In the genomic region with DNA sequence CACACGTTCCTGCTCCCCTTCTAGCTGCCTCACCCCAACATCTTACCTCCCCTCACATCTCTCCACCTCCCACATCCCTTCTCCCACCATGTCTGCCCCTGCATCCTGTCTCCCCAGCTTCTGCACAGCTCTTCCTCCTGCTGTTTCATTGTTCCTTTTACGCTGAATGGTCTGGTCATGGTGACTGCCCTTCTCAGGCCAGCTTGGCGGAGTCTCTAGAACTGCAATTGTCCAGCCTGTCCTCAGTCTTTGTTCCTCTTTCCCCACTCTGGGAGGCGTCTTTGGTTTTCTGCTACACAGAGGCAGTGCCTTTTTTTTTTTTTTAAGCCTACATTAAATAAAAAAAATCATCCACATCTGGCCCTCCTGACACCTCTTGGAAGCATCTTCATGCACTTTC, we compare ENCODE assay signal across 13 cellular contexts. TPM values are rescaled to one million over a fixed set of nuclear protein-coding genes. Genes with fewer than 3 reads are reported as not detected.
DNase-seq lines count a peak whose midpoint lies in the region; ATAC-seq and TF ChIP-seq lines count a peak whose summit lies in the region.
"Had no signal": no experiment of that assay in that cellular context is flagged by ENCODE, and none has a peak within 500 bp of the region (broad histone marks: within the 10 kb centered on the region; RNA-seq: fewer than 3 reads in every experiment).

No MANE protein-coding gene starts in this region.

- ATAC-seq in GM18505 (IDR thresholded peaks at IDR 0.05; ENCODE audit: unreplicated experiment) = peak; percentile 45
- no peak for ATAC-seq in activated B cell treated with CpG ODN at 0.5 μM for 24 hours (ENCODE audit: low read depth)
- peak in 1 of 2 donors; percentile 33 for ATAC-seq in naive B cell (ENCODE audit: low read depth in 2 of 2)
- no peak for ATAC-seq in HG03521 (IDR thresholded peaks at IDR 0.05; ENCODE audit: unreplicated experiment)
- ATAC-seq in HG03025 (IDR thresholded peaks at IDR 0.05; ENCODE audit: low FRiP score, unreplicated experiment) = no peak

- H3K4me2 ChIP-seq in BLaER1 treated with 17β-estradiol and CSF1 and Interleukin-3, amounts not matched to agents 10 nM and 100 nM = peak overlapping the region in 7 of 11 experiments; percentile 3 to 54 (median 17); a peak in 5 of 22 replicates

- intact Hi-C loops in activated B cell treated with CpG ODN at 0.5 μM for 24 hours (cut with micrococcal nuclease) = no loop called here
- intact Hi-C loops in ovary (cut with DNase I) = no loop called here

- H3K4me1 ChIP-seq in BLaER1 treated with 17β-estradiol and CSF1 and Interleukin-3, amounts not matched to agents 10 nM and 100 nM = peaks cover 27 to 52% (median 41%) of the 10 kb centered on the region in 10 experiments; a peak in 19 of 20 replicates
- H3K4me1 ChIP-seq in ovary (ENCODE audit: insufficient read depth) = no peaks in the 10 kb centered on the region

- peaks cover 0 to 28% (median 12%) of the 10 kb centered on the region in 11 experiments; a peak in 15 of 22 replicates for H3K36me3 ChIP-seq in BLaER1 treated with 17β-estradiol and CSF1 and Interleukin-3, amounts not matched to agents 10 nM and 100 nM
- H3K36me3 ChIP-seq in ovary = no peaks in the 10 kb centered on the region

- H3K4me3 Mint-ChIP-seq in activated B cell treated with CpG ODN at 0.5 μM for 24 hours (no peak overlapping the region), naive B cell (peak overlapping the region in 1 of 8 donors; percentile 37)

- H3K9me3 Mint-ChIP-seq in activated B cell treated with CpG ODN at 0.5 μM for 24 hours = no peaks in the 10 kb centered on the region
- H3K9me3 Mint-ChIP-seq in naive B cell = peaks cover 0 to 9% (median 3%) of the 10 kb centered on the region in 7 donors

- DNase-seq in activated B cell treated with CpG ODN at 0.5 μM for 24 hours (no peak), naive B cell (no peak), ovary (no peak), GM13977 (ENCODE audit: low spot score) (no peak)
- DNase-seq: GF-D8, KBM-7, NCI-H187, NCI-H748 treated with DMSO at 0.1 percent for 48 hours had no signal

- no peak overlapping the region for H3K27ac ChIP-seq in BLaER1 treated with 17β-estradiol and CSF1 and Interleukin-3, amounts not matched to agents 10 nM and 100 nM
- H3K27ac ChIP-seq in ovary = no peak overlapping the region
- H3K27ac ChIP-seq: C4-2B had no signal

- H3K9ac ChIP-seq in BLaER1 treated with 17β-estradiol and CSF1 and Interleukin-3, amounts not matched to agents 10 nM and 100 nM = no peak overlapping the region; a peak in 1 of 22 replicates

- peaks cover 18% of the 10 kb centered on the region for H3K4me1 Mint-ChIP-seq in activated B cell treated with CpG ODN at 0.5 μM for 24 hours
- peaks cover 24 to 30% (median 29%) of the 10 kb centered on the region in 3 donors for H3K4me1 Mint-ChIP-seq in naive B cell

- no peak for TF ChIP-seq EP300 in ovary (IDR thresholded peaks at IDR 0.05)

- POLR2A ChIA-PET in activated B cell treated with CpG ODN at 0.5 μM for 24 hours (lab: Charles Lee) = no interaction called here

- H3K9me3 ChIP-seq in BLaER1 treated with 17β-estradiol and CSF1 and Interleukin-3, amounts not matched to agents 10 nM and 100 nM (replicated peaks in 1 of 11) = peaks cover 0 to 17% (median 15%) of the 10 kb centered on the region in 11 experiments; a peak in 17 of 22 replicates
- H3K9me3 ChIP-seq in ovary = no peaks in the 10 kb centered on the region

- H3K4me3 ChIP-seq in BLaER1 treated with 17β-estradiol and CSF1 and Interleukin-3, amounts not matched to agents 10 nM and 100 nM = no peak overlapping the region
- H3K4me3 ChIP-seq in ovary = no peak overlapping the region

- TF ChIP-seq POLR2A in GM18505 (IDR thresholded peaks at IDR 0.05; ENCODE audit: borderline replicate concordance, extremely low read depth, insufficient read depth, insufficient read length) = no peak
- TF ChIP-seq POLR2A in ovary (IDR thresholded peaks at IDR 0.05) = no peak

- H3K27me3 Mint-ChIP-seq in activated B cell treated with CpG ODN at 0.5 μM for 24 hours = no peaks in the 10 kb centered on the region
- no peaks in the 10 kb centered on the region for H3K27me3 Mint-ChIP-seq in naive B cell

- H4K20me1 ChIP-seq in BLaER1 treated with 17β-estradiol and CSF1 and Interleukin-3, amounts not matched to agents 10 nM and 100 nM = peaks cover 0 to 3% (median 0%) of the 10 kb centered on the region in 11 experiments; a peak in 1 of 22 replicates

- H3K36me3 Mint-ChIP-seq in activated B cell treated with CpG ODN at 0.5 μM for 24 hours (ENCODE audit: low read depth) (peaks cover 24% of the 10 kb centered on the region), naive B cell (peaks cover 0 to 11% of the 10 kb centered on the region in 2 donors)

- 83 to 87% (median 84%) methylated on average over 4 of the region's 4 CpGs for WGBS in ovary, 3 donors

- in situ Hi-C loops in GM13977 (cut with MboI; ENCODE audit: low pct_unique_long_range_greater_than_20kb, low sequenced_read_pairs, unreplicated experiment) = no loop called here

- TF ChIP-seq CTCF in activated B cell treated with CpG ODN at 0.5 μM for 24 hours (IDR thresholded peaks at IDR 0.05) = no peak
- no peak for TF ChIP-seq CTCF in ovary (IDR thresholded peaks at IDR 0.05)
- TF ChIP-seq CTCF in GM13977 (IDR thresholded peaks at IDR 0.05; ENCODE audit: extremely low read depth, insufficient read depth, missing control alignments) = no peak

- H3K27me3 ChIP-seq in BLaER1 treated with 17β-estradiol and CSF1 and Interleukin-3, amounts not matched to agents 10 nM and 100 nM = no peaks in the 10 kb centered on the region
- H3K27me3 ChIP-seq in ovary = no peaks in the 10 kb centered on the region

- peak overlapping the region; percentile 57 for H3K27ac Mint-ChIP-seq in activated B cell treated with CpG ODN at 0.5 μM for 24 hours
- H3K27ac Mint-ChIP-seq in naive B cell = peak overlapping the region in 4 of 6 donors; percentile 76 to 90 (median 88)

- CTCF ChIA-PET in activated B cell treated with CpG ODN at 0.5 μM for 24 hours (lab: Charles Lee) = interaction anchor here (1.1 kb wide), 1 partner anchor 15 kb away, joined by 3 read pairs; no protein-coding TSS in a partner anchor

RNA-seq across cellular contexts. Expression of gene SEC22A, which starts 49.1 kb away (rescaled TPM):
- total RNA-seq in activated B cell treated with CpG ODN at 0.5 μM for 24 hours (13.5 and 15.9 TPM in 2 replicates), ovary (10 to 100 TPM; 12.5 to 45.3 (median 19.9) TPM)
- polyA plus RNA-seq in naive B cell (ENCODE audit: low read depth in 6 of 6) (10 to 100 TPM; 12.5 to 17.0 (median 13.6) TPM), ovary (10 to 100 TPM; 10.2 to 25.6 TPM)
